ENCODE assay signal across 12 cellular contexts in the genomic region with DNA sequence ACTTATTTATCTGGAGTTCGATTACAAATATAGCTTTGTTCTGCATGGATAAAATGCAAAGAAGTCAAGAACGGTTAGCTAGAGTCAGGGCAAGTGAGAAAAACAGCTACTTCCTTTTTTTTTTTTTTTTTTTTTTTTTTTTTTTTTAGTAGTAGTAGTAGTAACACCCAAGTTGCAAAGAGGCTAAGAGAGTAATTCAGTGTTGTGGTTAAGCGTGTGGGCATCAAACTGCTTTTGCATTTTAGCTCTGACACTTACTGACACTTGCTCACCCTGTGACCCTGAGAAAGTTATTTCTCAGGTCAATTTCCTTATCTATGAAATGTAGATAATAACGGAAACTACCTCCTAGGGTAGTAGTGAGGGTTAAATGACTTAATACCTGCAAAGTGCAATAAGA.
DNase-seq lines count a peak whose midpoint lies in the region; ATAC-seq, FAIRE-seq and TF ChIP-seq lines count a peak whose summit lies in the region.
"Had no signal": no experiment of that assay in that cellular context is flagged by ENCODE, and none has a peak within 500 bp of the region (broad histone marks: within the 10 kb centered on the region; RNA-seq: fewer than 3 reads in every experiment).

No MANE protein-coding gene starts in this region.

- no peak overlapping the region for H2AFZ ChIP-seq in HepG2 (ENCODE audit: low read length)

- TF ChIP-seq POLR2A in stomach (IDR thresholded peaks at IDR 0.05) (no peak), HepG2 (IDR thresholded peaks at IDR 0.05; ENCODE audit: insufficient read depth in 1 of 2, low read depth in 2 of 2, low read length in 2 of 2) (no peak)

- no peak for FAIRE-seq in HepG2 (lab: Jason Lieb, UNC)

- peak overlapping the region; percentile 31 for H3K27ac Mint-ChIP-seq in activated naive CD8-positive, alpha-beta T cell treated with anti-CD3 and anti-CD28 coated beads, Interleukin-2, amount 50 U/mL, for 24 hours

- POLR2A ChIA-PET in HepG2 (lab: Yijun Ruan, JAX), result no interaction called here

- TF ChIP-seq CTCF in lower lobe of right lung (IDR thresholded peaks at IDR 0.05) (no peak), stomach (IDR thresholded peaks at IDR 0.05) (no peak), psoas muscle (IDR thresholded peaks at IDR 0.05) (no peak), HepG2 (CRISPR knock-in tag; IDR thresholded peaks at IDR 0.05) (no peak)

- H3K27ac ChIP-seq in lower lobe of right lung, result no peak overlapping the region
- no peak overlapping the region for H3K27ac ChIP-seq in stomach
- no peak overlapping the region for H3K27ac ChIP-seq in psoas muscle
- H3K27ac ChIP-seq in HepG2 (ENCODE audit: extremely low read length, insufficient read depth, low read length), result no peak overlapping the region

- no peaks in the 10 kb centered on the region for H3K79me2 ChIP-seq in HepG2 (ENCODE audit: insufficient read depth, low read length)

- no TSS peak for BruUV-seq in HepG2 (replicated peaks; lab: Mats Ljungman, UMichigan)

- H3K36me3 Mint-ChIP-seq in activated naive CD8-positive, alpha-beta T cell treated with anti-CD3 and anti-CD28 coated beads, Interleukin-2, amount 50 U/mL, for 24 hours (ENCODE audit: low read depth), result no peaks in the 10 kb centered on the region

- H3K36me3 ChIP-seq in lower lobe of right lung (no peaks in the 10 kb centered on the region), stomach (no peaks in the 10 kb centered on the region), psoas muscle (ENCODE audit: insufficient read depth in 1 of 2, low read depth in 1 of 2) (no peaks in the 10 kb centered on the region), HepG2 (replicated peaks in 1 of 2; ENCODE audit: control insufficient read depth in 1 of 2, insufficient read depth in 2 of 2, low read length in 2 of 2) (no peaks in the 10 kb centered on the region)

- no peaks in the 10 kb centered on the region for H4K20me1 ChIP-seq in HepG2 (ENCODE audit: insufficient read depth, low read length)

- no peaks in the 10 kb centered on the region for H3K27me3 Mint-ChIP-seq in activated naive CD8-positive, alpha-beta T cell treated with anti-CD3 and anti-CD28 coated beads, Interleukin-2, amount 50 U/mL, for 24 hours

- DNase-seq in KBM-7 (peak; percentile 44), lower lobe of right lung (no peak), stomach (no peak), psoas muscle (no peak), HepG2 (ENCODE audit: low spot score) (no peak)
- DNase-seq in activated naive CD8-positive, alpha-beta T cell treated with anti-CD3 and anti-CD28 coated beads, Interleukin-2, amount 50 U/mL, for 24 hours, result no peak
- DNase-seq: effector CD8-positive, alpha-beta T cell; stimulated activated CD4-positive, alpha-beta T cell treated with anti-CD3 and anti-CD28 coated beads, Interleukin-15, amount 100 ng/mL, for 24 hours; substantia nigra; SW 1271 had no signal

- H3K4me3 ChIP-seq in lower lobe of right lung (no peak overlapping the region), stomach (no peak overlapping the region), psoas muscle (no peak overlapping the region), HepG2 (replicated peaks in 1 of 3; ENCODE audit: insufficient read depth in 1 of 3, low read depth in 2 of 3, low read length in 3 of 3) (no peak overlapping the region)

- TF ChIP-seq EP300 in stomach (IDR thresholded peaks at IDR 0.05) (no peak), HepG2 (IDR thresholded peaks at IDR 0.05; ENCODE audit: low read depth in 2 of 2, low read length in 2 of 2) (no peak), HepG2 (CRISPR knock-in tag; IDR thresholded peaks at IDR 0.05; ENCODE audit: borderline replicate concordance) (no peak)

- in situ Hi-C loops in KBM-7 (cut with MboI; ENCODE audit: low pct_unique_long_range_greater_than_20kb, low sequenced_read_pairs), result no loop called here
- in situ Hi-C loops in HepG2 (cut with HindIII; ENCODE audit: extremely low pct_ligation_motif_present, low pct_unique_long_range_greater_than_20kb), result no loop called here

- H3K9me3 Mint-ChIP-seq in activated naive CD8-positive, alpha-beta T cell treated with anti-CD3 and anti-CD28 coated beads, Interleukin-2, amount 50 U/mL, for 24 hours, result no peaks in the 10 kb centered on the region

- no peak overlapping the region for H3K4me2 ChIP-seq in HepG2 (ENCODE audit: low read depth, low read length)

- peaks cover 46% of the 10 kb centered on the region for H3K4me1 Mint-ChIP-seq in activated naive CD8-positive, alpha-beta T cell treated with anti-CD3 and anti-CD28 coated beads, Interleukin-2, amount 50 U/mL, for 24 hours

- H3K9me3 ChIP-seq in lower lobe of right lung, result no peaks in the 10 kb centered on the region
- H3K9me3 ChIP-seq in stomach, result no peaks in the 10 kb centered on the region
- no peaks in the 10 kb centered on the region for H3K9me3 ChIP-seq in psoas muscle
- H3K9me3 ChIP-seq in HepG2 (ENCODE audit: low read length), result no peaks in the 10 kb centered on the region

- no peak overlapping the region for H3K9ac ChIP-seq in HepG2 (ENCODE audit: insufficient read depth, low read depth, low read length)

- WGBS in stomach, 5 donors, result 25 to 44% (median 34%) methylated on average over 4 of the region's 4 CpGs
- 52 to 61% (median 54%) methylated on average over 4 of the region's 4 CpGs for WGBS in psoas muscle, 3 donors
- 2% methylated on average over 4 of the region's 4 CpGs for WGBS in HepG2 (ENCODE audit: low lambda C conversion rate)

- no peak for TF ChIP-seq RAD21 in HepG2 (CRISPR knock-in tag; IDR thresholded peaks at IDR 0.05)

- H3K4me1 ChIP-seq in lower lobe of right lung, result no peaks in the 10 kb centered on the region
- H3K4me1 ChIP-seq in stomach, result no peaks in the 10 kb centered on the region
- peaks cover 6% of the 10 kb centered on the region for H3K4me1 ChIP-seq in psoas muscle
- H3K4me1 ChIP-seq in HepG2 (ENCODE audit: insufficient read depth, low read length), result no peaks in the 10 kb centered on the region

- H3K27me3 ChIP-seq in lower lobe of right lung (ENCODE audit: low read depth) (peaks cover 7% of the 10 kb centered on the region), stomach (peaks cover 0 to 27% (median 0%) of the 10 kb centered on the region in 3 donors), psoas muscle (ENCODE audit: insufficient read depth in 3 of 3, low read length in 2 of 3) (no peaks in the 10 kb centered on the region), HepG2 (ENCODE audit: control insufficient read depth in 1 of 2, insufficient read depth in 2 of 2, low read length in 2 of 2) (no peaks in the 10 kb centered on the region; a peak in 1 of 5 replicates)

- CTCF ChIA-PET in HepG2 (lab: Yijun Ruan, JAX; ENCODE audit: low intra/inter-chr PET ratio, low total read pairs), result no interaction called here

- H3K4me3 Mint-ChIP-seq in activated naive CD8-positive, alpha-beta T cell treated with anti-CD3 and anti-CD28 coated beads, Interleukin-2, amount 50 U/mL, for 24 hours, result no peak overlapping the region

- ATAC-seq in GM18498 (IDR thresholded peaks at IDR 0.05; ENCODE audit: unreplicated experiment) (peak; percentile 90), GM21423 (IDR thresholded peaks at IDR 0.05; ENCODE audit: unreplicated experiment) (peak; percentile 79), lower lobe of right lung (no peak), psoas muscle (no peak), HepG2 (no peak)
- ATAC-seq in activated naive CD8-positive, alpha-beta T cell treated with anti-CD3 and anti-CD28 coated beads, Interleukin-2, amount 50 U/mL, for 24 hours, result peak; percentile 92

- intact Hi-C loops in lower lobe of right lung (cut with DNase I) (no loop called here), stomach (cut with DNase I; ENCODE audit: low total_unique reads) (loop anchor here (10.0 kb wide), 1 partner anchor 78 kb away; no protein-coding TSS in a partner anchor), psoas muscle (cut with DNase I) (no loop called here), HepG2 (cut with micrococcal nuclease; ENCODE audit: unreplicated experiment) (no loop called here)

TF ChIP-seq in HepG2, 621 proteins besides CTCF, POLR2A, EP300 and RAD21 (continues in another document):
- TF ChIP-seq ZFP1 (CRISPR knock-in tag; IDR thresholded peaks at IDR 0.05) (no peak), ZNF30 (CRISPR knock-in tag; IDR thresholded peaks at IDR 0.05) (no peak), TBL1XR1 (IDR thresholded peaks at IDR 0.05; ENCODE audit: borderline replicate concordance, low read length, partially characterized antibody) (no peak), NCOA1 (CRISPR knock-in tag; IDR thresholded peaks at IDR 0.05) (no peak), SYNCRIP (IDR thresholded peaks at IDR 0.05; ENCODE audit: insufficient read depth, low read depth, low read length) (no peak), ARNT2 (CRISPR knock-in tag; IDR thresholded peaks at IDR 0.05; ENCODE audit: low read depth) (no peak), ZNF326 (CRISPR knock-in tag; IDR thresholded peaks at IDR 0.05; ENCODE audit: borderline replicate concordance) (no peak), DR1 (CRISPR knock-in tag; IDR thresholded peaks at IDR 0.05) (no peak), FOXM1 (CRISPR knock-in tag; IDR thresholded peaks at IDR 0.05) (no peak), SP4 (CRISPR knock-in tag; IDR thresholded peaks at IDR 0.05) (no peak), ZFP36L1 (CRISPR knock-in tag; IDR thresholded peaks at IDR 0.05) (no peak)
- TF ChIP-seq, protein P1, sequence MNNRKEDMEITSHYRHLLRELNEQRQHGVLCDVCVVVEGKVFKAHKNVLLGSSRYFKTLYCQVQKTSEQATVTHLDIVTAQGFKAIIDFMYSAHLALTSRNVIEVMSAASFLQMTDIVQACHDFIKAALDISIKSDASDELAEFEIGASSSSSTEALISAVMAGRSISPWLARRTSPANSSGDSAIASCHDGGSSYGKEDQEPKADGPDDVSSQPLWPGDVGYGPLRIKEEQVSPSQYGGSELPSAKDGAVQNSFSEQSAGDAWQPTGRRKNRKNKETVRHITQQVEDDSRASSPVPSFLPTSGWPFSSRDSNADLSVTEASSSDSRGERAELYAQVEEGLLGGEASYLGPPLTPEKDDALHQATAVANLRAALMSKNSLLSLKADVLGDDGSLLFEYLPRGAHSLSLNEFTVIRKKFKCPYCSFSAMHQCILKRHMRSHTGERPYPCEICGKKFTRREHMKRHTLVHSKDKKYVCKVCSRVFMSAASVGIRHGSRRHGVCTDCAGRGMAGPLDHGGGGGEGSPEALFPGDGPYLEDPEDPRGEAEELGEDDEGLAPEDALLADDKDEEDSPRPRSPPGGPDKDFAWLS (CRISPR knock-in tag; IDR thresholded peaks at IDR 0.05; ENCODE audit: borderline replicate concordance), result no peak

Comparison
In these comparisons a context has a peak if more than half of its experiments do, and no peak if none do; other contexts are left out.
1. ATAC-seq: peak in GM18498 (single experiment), GM21423 (single experiment) and activated naive CD8-positive, alpha-beta T cell treated with anti-CD3 and anti-CD28 coated beads, Interleukin-2, amount 50 U/mL, for 24 hours (single experiment); none in lower lobe of right lung (0 of 2), psoas muscle (0 of 4) and HepG2 (single experiment).